In genomic region chr3:128492353-128493220, GRCh38 we compare ENCODE assay signal across 8 cellular contexts. TPM values are rescaled to one million over a fixed set of nuclear protein-coding genes. Genes with fewer than 3 reads are reported as not detected.
DNase-seq lines count a peak whose midpoint lies in the region; ATAC-seq, FAIRE-seq and TF ChIP-seq lines count a peak whose summit lies in the region.

GATA2 (minus strand) TSS chr3:128493201; CDS start chr3:128487031, 6,170 bp downstream.

- H3K79me2 ChIP-seq in GM12878 (ENCODE audit: control insufficient read depth, insufficient read depth, low read length), result no peaks in the 10 kb centered on the region

- 2% methylated on average over 55 of the region's 89 CpGs for WGBS in GM12878 (ENCODE audit: insufficient coverage, insufficient replicate concordance, low lambda C conversion rate, missing lambda C conversion rate)

- no peak for TF ChIP-seq RAD21 in GM12878 (IDR thresholded peaks at IDR 0.05; ENCODE audit: insufficient read depth, low read depth, low read length)

- peaks cover 57% of the 10 kb centered on the region for H3K4me1 ChIP-seq in CD8-positive, alpha-beta T cell (ENCODE audit: insufficient read depth, low read length)
- no peaks in the 10 kb centered on the region for H3K4me1 ChIP-seq in GM12878 (ENCODE audit: control insufficient read depth, insufficient read depth, low read length)

- TF ChIP-seq EP300 in GM12878 (IDR thresholded peaks at IDR 0.05; ENCODE audit: borderline replicate concordance in 1 of 2, control insufficient read depth in 1 of 2, low read depth in 2 of 2, low read length in 2 of 2), result no peak

- H3K27me3 ChIP-seq in CD8-positive, alpha-beta T cell (ENCODE audit: insufficient read depth, low read length), result peaks cover 61% of the 10 kb centered on the region
- peaks cover 26 to 38% of the 10 kb centered on the region in 2 experiments for H3K27me3 ChIP-seq in GM12878 (replicated peaks in 1 of 2; ENCODE audit: control insufficient read depth in 2 of 2, insufficient read depth in 2 of 2, low read length in 1 of 2)

- no peak for FAIRE-seq in GM12878 (lab: Jason Lieb, UNC)

- ATAC-seq in CD8-positive, alpha-beta T cell, result peak; percentile 22
- ATAC-seq in GM12878, result no peak
- ATAC-seq in natural killer cell treated with Interleukin-12 subunit alpha and Interleukin-12 subunit beta and Interleukin-15 and Interleukin-18, amount 100 ng/mL, for 72 hours, result peak in 1 of 2 donors; percentile 1
- no peak for ATAC-seq in GM19452 (IDR thresholded peaks at IDR 0.05; ENCODE audit: unreplicated experiment)
- no peak for ATAC-seq in HG02763 (IDR thresholded peaks at IDR 0.05; ENCODE audit: unreplicated experiment)

- H3K9me3 Mint-ChIP-seq in CD8-positive, alpha-beta T cell, result no peaks in the 10 kb centered on the region
- no peaks in the 10 kb centered on the region for H3K9me3 Mint-ChIP-seq in natural killer cell treated with Interleukin-12 subunit alpha and Interleukin-12 subunit beta and Interleukin-15 and Interleukin-18, amount 100 ng/mL, for 72 hours

- SMC1A ChIA-PET in GM12878 (lab: Charles Lee; ENCODE audit: uncharacterized antibody, unreplicated experiment), result no interaction called here

- RAD21 ChIA-PET in GM12878 (lab: Charles Lee; ENCODE audit: unreplicated experiment), result no interaction called here

- DNase-seq in CD8-positive, alpha-beta T cell, result peak in 1 of 7 experiments; percentile 35
- DNase-seq in LNCaP clone FGC (ENCODE audit: low read depth) (no peak), GM12878 (ENCODE audit: low read depth, low spot score) (no peak), iPS-NIHi11 (ENCODE audit: low spot score) (no peak), activated gamma-delta T cell (lab: John Stamatoyannopoulos, UW) (no peak)
- DNase-seq in natural killer cell treated with Interleukin-12 subunit alpha and Interleukin-12 subunit beta and Interleukin-15 and Interleukin-18, amount 100 ng/mL, for 72 hours (ENCODE audit: low spot score), result peak; percentile 55

- H3K4me2 ChIP-seq in GM12878 (ENCODE audit: control insufficient read depth, insufficient read depth), result no peak within 1 kb of the TSS

- no peak within 1 kb of the TSS for H2AFZ ChIP-seq in GM12878 (ENCODE audit: control insufficient read depth, low read depth, low read length)

- no peaks in the 10 kb centered on the region; the same call in none of the 2 replicates for H4K20me1 ChIP-seq in GM12878 (ENCODE audit: control insufficient read depth, insufficient read depth)

- H3K36me3 Mint-ChIP-seq in CD8-positive, alpha-beta T cell, result no peaks in the 10 kb centered on the region
- no peaks in the 10 kb centered on the region for H3K36me3 Mint-ChIP-seq in natural killer cell treated with Interleukin-12 subunit alpha and Interleukin-12 subunit beta and Interleukin-15 and Interleukin-18, amount 100 ng/mL, for 72 hours

- peaks cover 34% of the 10 kb centered on the region for H3K4me1 Mint-ChIP-seq in CD8-positive, alpha-beta T cell (ENCODE audit: low read depth)
- H3K4me1 Mint-ChIP-seq in natural killer cell treated with Interleukin-12 subunit alpha and Interleukin-12 subunit beta and Interleukin-15 and Interleukin-18, amount 100 ng/mL, for 72 hours (ENCODE audit: low read depth in 2 of 2), result peaks cover under 1 to 6% of the 10 kb centered on the region in 2 donors

- H3K36me3 ChIP-seq in CD8-positive, alpha-beta T cell (ENCODE audit: insufficient read depth, low read length), result no peaks in the 10 kb centered on the region
- H3K36me3 ChIP-seq in GM12878 (ENCODE audit: control insufficient read depth in 2 of 2, insufficient read depth in 2 of 2, low read length in 1 of 2), result no peaks in the 10 kb centered on the region

- H3K4me3 ChIP-seq in CD8-positive, alpha-beta T cell (ENCODE audit: low read depth, low read length), result no peak within 1 kb of the TSS
- H3K4me3 ChIP-seq in LNCaP clone FGC (ENCODE audit: low read depth, low read length), result peak within 1 kb of the TSS; percentile 94
- H3K4me3 ChIP-seq in GM12878, result no peak within 1 kb of the TSS

- no peaks in the 10 kb centered on the region for H3K9me3 ChIP-seq in CD8-positive, alpha-beta T cell (ENCODE audit: low read length)
- no peaks in the 10 kb centered on the region for H3K9me3 ChIP-seq in GM12878 (replicated peaks; ENCODE audit: control insufficient read depth, insufficient read depth, low read length)

- H3K27ac ChIP-seq in CD8-positive, alpha-beta T cell (ENCODE audit: low read depth, low read length), result no peak within 1 kb of the TSS
- no peak within 1 kb of the TSS for H3K27ac ChIP-seq in GM12878 (ENCODE audit: control insufficient read depth, insufficient read depth)

- POLR2A ChIA-PET in CD8-positive, alpha-beta T cell (lab: Charles Lee), result no interaction called here
- POLR2A ChIA-PET in GM12878 (lab: Charles Lee), result no interaction called here

- in situ Hi-C loops in GM12878 (cut with MboI), result loop anchor here (10.0 kb wide), 1 partner anchor 398 kb away; no protein-coding TSS in a partner anchor

- TF ChIP-seq CTCF in CD8-positive, alpha-beta T cell (IDR thresholded peaks at IDR 0.05), result no peak
- peak; percentile 49 for TF ChIP-seq CTCF in LNCaP clone FGC (IDR thresholded peaks at IDR 0.05; ENCODE audit: control insufficient read depth, extremely low read depth, insufficient read depth)
- TF ChIP-seq CTCF in GM12878 (IDR thresholded peaks at IDR 0.05 in 2 of 3, conservative IDR thresholded peaks at IDR 0.05 in 1 of 3; ENCODE audit: control insufficient read depth in 2 of 3, extremely low read depth in 1 of 3, insufficient read depth in 1 of 3, low read depth in 3 of 3, low read length in 3 of 3), result no peak

- H3K27ac Mint-ChIP-seq in CD8-positive, alpha-beta T cell, result no peak within 1 kb of the TSS
- H3K27ac Mint-ChIP-seq in natural killer cell treated with Interleukin-12 subunit alpha and Interleukin-12 subunit beta and Interleukin-15 and Interleukin-18, amount 100 ng/mL, for 72 hours, result peak within 1 kb of the TSS in 1 of 2 donors; percentile 43

- BruUV-seq in GM12878 (replicated peaks; lab: Mats Ljungman, UMichigan), result no TSS peak

- peaks cover 57% of the 10 kb centered on the region for H3K27me3 Mint-ChIP-seq in CD8-positive, alpha-beta T cell (ENCODE audit: low read depth)
- H3K27me3 Mint-ChIP-seq in natural killer cell treated with Interleukin-12 subunit alpha and Interleukin-12 subunit beta and Interleukin-15 and Interleukin-18, amount 100 ng/mL, for 72 hours, result peaks cover 33 to 34% of the 10 kb centered on the region in 2 donors

- no peak within 1 kb of the TSS for H3K9ac ChIP-seq in GM12878 (ENCODE audit: control insufficient read depth, insufficient read depth, low read length)

- H3K4me3 Mint-ChIP-seq in CD8-positive, alpha-beta T cell, result peak within 1 kb of the TSS; percentile 57
- peak within 1 kb of the TSS; percentile 45 for H3K4me3 Mint-ChIP-seq in natural killer cell treated with Interleukin-12 subunit alpha and Interleukin-12 subunit beta and Interleukin-15 and Interleukin-18, amount 100 ng/mL, for 72 hours

- intact Hi-C loops in CD8-positive, alpha-beta T cell (cut with DNase I, micrococcal nuclease), result loop anchor here in 1 of 2 experiments (5.0 kb wide), 1 partner anchor 115 kb away; no protein-coding TSS in a partner anchor
- intact Hi-C loops in GM12878 (cut with micrococcal nuclease; ENCODE audit: unreplicated experiment), result loop anchor here (10.0 kb wide), 1 partner anchor 268 kb away; no protein-coding TSS in a partner anchor

- TF ChIP-seq POLR2A in GM12878 (IDR thresholded peaks at IDR 0.05; ENCODE audit: low read depth, low read length), result no peak

- CTCF ChIA-PET in CD8-positive, alpha-beta T cell (lab: Charles Lee), result interaction anchor here (0.8 to 1.3 kb wide), 2 partner anchors 11 to 398 kb away, joined by 3 read pairs; no protein-coding TSS in a partner anchor
- CTCF ChIA-PET in GM12878 (lab: Yijun Ruan, JAX), result no interaction called here

TF ChIP-seq in GM12878, 131 proteins besides CTCF, POLR2A, EP300 and RAD21 (continues in another document):
- no peak for TF ChIP-seq HDGF (IDR thresholded peaks at IDR 0.05)

RNA-seq across cellular contexts. Expression of gene GATA2, which starts in this region (rescaled TPM):
- under 1 TPM; 0.27 to 0.39 TPM for total RNA-seq in CD8-positive, alpha-beta T cell
- not detected in 2 replicates for total RNA-seq in GM12878 (2013; cell fraction: nucleolus; rRNA removed)
- total RNA-seq in GM12878 (2014; rRNA removed) (not detected in 2 replicates), GM12878 (2014; rRNA removed; fragmentation: Illumina TruSeq; extraction: Trizol) (not detected in 2 replicates), GM12878 (2021) (0.13 and 0.56 TPM in 2 replicates)
- not detected for polyA plus RNA-seq in GM12878 (2011; ENCODE audit: low read depth)
- polyA plus RNA-seq in GM12878 (2011; rRNA removed) (not detected in 2 replicates), GM12878 (2014; fragmentation: Illumina TruSeq; extraction: Trizol) (not detected in 2 replicates), GM12878 (2014; fragmentation: Nextera tagmentation; extraction: Ambion mirVana) (not detected), GM12878 (2014; rRNA removed) (not detected in 2 replicates), GM12878 (2016; fragmentation: Nextera tagmentation; extraction: Ambion mirVana) (not detected)
- polyA plus RNA-seq in GM12878 (2011; cell fraction: cytosol; rRNA removed), result not detected in 2 replicates
- not detected in 2 replicates for polyA plus RNA-seq in GM12878 (2011; cell fraction: nucleus; rRNA removed)
- 0.06 TPM in 1 of 2 replicates, not detected in the other for polyA plus RNA-seq in GM12878 (2012)
- polyA minus RNA-seq in GM12878 (2011; rRNA and poly(A)+ RNA removed), result not detected in 2 replicates
- polyA minus RNA-seq in GM12878 (2011; cell fraction: cytosol; rRNA and poly(A)+ RNA removed), result 0.67 and 1.8 TPM in 2 replicates
- 0.29 TPM in 1 of 2 replicates, not detected in the other for polyA minus RNA-seq in GM12878 (2011; cell fraction: nucleus; rRNA and poly(A)+ RNA removed)
- 10 to 100 TPM in 1 of 2 donors, 1 to 10 TPM in 1; 1.6 to 72.7 TPM for total RNA-seq in natural killer cell treated with Interleukin-12 subunit alpha and Interleukin-12 subunit beta and Interleukin-15 and Interleukin-18, amount 100 ng/mL, for 72 hours

Comparison
In these comparisons a context has a peak if more than half of its experiments do, and no peak if none do; other contexts are left out.
1. Peak in ATAC-seq in CD8-positive, alpha-beta T cell; RNA of the gene not detected or under 1 TPM.